ENCODE assay signal across 8 cellular contexts in genomic region chr17:61863801-61864126, GRCh38. TPM values are rescaled to one million over a fixed set of nuclear protein-coding genes. Genes with fewer than 3 reads are reported as not detected.
A peak's percentile ranks its signal among the peaks of the same experiment; 100 is the strongest.
DNase-seq lines count a peak whose midpoint lies in the region; ATAC-seq and TF ChIP-seq lines count a peak whose summit lies in the region.

No MANE protein-coding gene starts in this region.

- CTCF ChIA-PET in activated CD8-positive, alpha-beta T cell treated with anti-CD3 and anti-CD28 coated beads, Interleukin-2, amount 10 ng/mL, durations not matched to agents 7 days and 5 days (lab: Charles Lee): interaction anchor here (1.2 to 3.8 kb wide), 5 partner anchors 9 to 246 kb away, joined by 3 to 30 read pairs (median 7); no protein-coding TSS in a partner anchor

- no peak for TF ChIP-seq CTCF in spleen (IDR thresholded peaks at IDR 0.05 in 8 of 11, conservative IDR thresholded peaks at IDR 0.05 in 3 of 11)

- POLR2A ChIA-PET in activated CD8-positive, alpha-beta T cell treated with anti-CD3 and anti-CD28 coated beads, Interleukin-2, amount 10 ng/mL, durations not matched to agents 7 days and 5 days (lab: Charles Lee): interaction anchor here (0.6 to 1.7 kb wide), 12 partner anchors 9 to 246 kb away, joined by 3 to 8 read pairs (median 4); no protein-coding TSS in a partner anchor

- H3K27ac ChIP-seq in spleen: peak overlapping the region; percentile 23 to 84 (median 77)

- intact Hi-C loops in spleen (cut with DNase I; ENCODE audit: low total_unique reads): no loop called here

- H3K27ac Mint-ChIP-seq in activated CD8-positive, alpha-beta T cell treated with anti-CD3 and anti-CD28 coated beads, Interleukin-2, amount 10 ng/mL, durations not matched to agents 7 days and 5 days: peak overlapping the region; percentile 96

- H3K27me3 Mint-ChIP-seq in activated CD8-positive, alpha-beta T cell treated with anti-CD3 and anti-CD28 coated beads, Interleukin-2, amount 10 ng/mL, durations not matched to agents 7 days and 5 days (ENCODE audit: low read depth): no peaks in the 10 kb centered on the region

- H3K4me1 ChIP-seq in spleen: peaks cover 5 to 27% (median 16%) of the 10 kb centered on the region in 6 donors

- peak overlapping the region; percentile 99 for H3K4me3 Mint-ChIP-seq in activated CD8-positive, alpha-beta T cell treated with anti-CD3 and anti-CD28 coated beads, Interleukin-2, amount 10 ng/mL, durations not matched to agents 7 days and 5 days

- no peaks in the 10 kb centered on the region for H3K9me3 ChIP-seq in spleen

- no peaks in the 10 kb centered on the region for H3K9me3 Mint-ChIP-seq in activated CD8-positive, alpha-beta T cell treated with anti-CD3 and anti-CD28 coated beads, Interleukin-2, amount 10 ng/mL, durations not matched to agents 7 days and 5 days (ENCODE audit: insufficient read depth)

- peaks cover 34% of the 10 kb centered on the region for H3K4me1 Mint-ChIP-seq in activated CD8-positive, alpha-beta T cell treated with anti-CD3 and anti-CD28 coated beads, Interleukin-2, amount 10 ng/mL, durations not matched to agents 7 days and 5 days (ENCODE audit: low read depth)

- H3K4me3 ChIP-seq in spleen: peak overlapping the region; percentile 58 to 91 (median 66)

- peak; percentile 12 for ATAC-seq in GM18873 (IDR thresholded peaks at IDR 0.05; ENCODE audit: low FRiP score, unreplicated experiment)
- ATAC-seq in HG02870 (IDR thresholded peaks at IDR 0.05; ENCODE audit: unreplicated experiment): peak; percentile 5
- peak; percentile 9 for ATAC-seq in activated CD8-positive, alpha-beta T cell treated with anti-CD3 and anti-CD28 coated beads, Interleukin-2, amount 10 ng/mL, durations not matched to agents 7 days and 5 days

- 3 to 5% (median 4%) methylated on average over 8 of the region's 8 CpGs for WGBS in spleen, 5 donors

- H3K36me3 ChIP-seq in spleen: peaks cover 0 to 29% (median 11%) of the 10 kb centered on the region in 6 donors

- DNase-seq in activated CD8-positive, alpha-beta T cell treated with anti-CD3 and anti-CD28 coated beads, Interleukin-2, amount 10 ng/mL, durations not matched to agents 7 days and 5 days: no peak
- DNase-seq in hepatic stellate cell (ENCODE audit: low spot score) (peak; percentile 19), spleen (no peak), NCI-H1436 treated with DMSO at 0.1 percent for 48 hours (lab: John Stamatoyannopoulos, UW) (no peak), SHP77 treated with DMSO at 0.1 percent for 48 hours (lab: John Stamatoyannopoulos, UW) (no peak), erythroblast (lab: John Stamatoyannopoulos, UW) (no peak)

- no peak for TF ChIP-seq POLR2A in spleen (IDR thresholded peaks at IDR 0.05)
- TF ChIP-seq POLR2A in erythroblast (IDR thresholded peaks at IDR 0.05; ENCODE audit: low read length): no peak

- no peaks in the 10 kb centered on the region for H3K27me3 ChIP-seq in spleen (replicated peaks in 1 of 7)

- H3K36me3 Mint-ChIP-seq in activated CD8-positive, alpha-beta T cell treated with anti-CD3 and anti-CD28 coated beads, Interleukin-2, amount 10 ng/mL, durations not matched to agents 7 days and 5 days (ENCODE audit: low read depth): peaks cover 28% of the 10 kb centered on the region

RNA-seq across cellular contexts. Expression of gene BRIP1, which starts 0.4 kb away (rescaled TPM):
- 10 to 100 TPM; 24.3 to 25.9 TPM for total RNA-seq in activated CD8-positive, alpha-beta T cell treated with anti-CD3 and anti-CD28 coated beads, Interleukin-2, amount 10 ng/mL, durations not matched to agents 7 days and 5 days
- total RNA-seq in spleen: 1 to 10 TPM in 6 of 7 donors, under 1 TPM in 1; 0.79 to 3.7 (median 1.7) TPM
- under 1 TPM; 0.41 to 0.86 (median 0.45) TPM for polyA plus RNA-seq in spleen

Comparison
In these comparisons a context has a peak if more than half of its experiments do, and no peak if none do; other contexts are left out.
1. RNA of gene BRIP1, which starts 0.4 kb away (total RNA-seq): 24.3 to 25.9 TPM in activated CD8-positive, alpha-beta T cell treated with anti-CD3 and anti-CD28 coated beads, Interleukin-2, amount 10 ng/mL, durations not matched to agents 7 days and 5 days; 0.79 to 3.7 TPM in spleen; every median in the first group is over 4 times any median in the second.
2. Peak in every context shown above with its lines, with median percentiles within 50 percentile points of each other: ATAC-seq.